Comparison of ENCODE assay signal across 23 cellular contexts in genomic region chr11:71446150-71446549, GRCh38. TPM values are rescaled to one million over a fixed set of nuclear protein-coding genes. Genes with fewer than 3 reads are reported as not detected.
DNase-seq lines count a peak whose midpoint lies in the region; FAIRE-seq and TF ChIP-seq lines count a peak whose summit lies in the region.
"Had no signal": no experiment of that assay in that cellular context is flagged by ENCODE, and none has a peak within 500 bp of the region (broad histone marks: within the 10 kb centered on the region; RNA-seq: fewer than 3 reads in every experiment).

No MANE protein-coding gene starts in this region.

- no peak for TF ChIP-seq RAD21 in H1 (IDR thresholded peaks at IDR 0.05 in 1 of 2, conservative IDR thresholded peaks at IDR 0.05 in 1 of 2; ENCODE audit: low read depth in 2 of 2, low read length in 2 of 2)

- no peak overlapping the region for H4K5ac ChIP-seq in H1 (ENCODE audit: insufficient read length, low read depth, low read length)

- H3K14ac ChIP-seq in H1 (ENCODE audit: insufficient read length), result no peak overlapping the region

- no peak for FAIRE-seq in H1 (lab: Jason Lieb, UNC)
- FAIRE-seq: kidney had no signal

- no peak overlapping the region for H2BK12ac ChIP-seq in H1 (ENCODE audit: low read depth, low read length)

- peaks cover 28% of the 10 kb centered on the region for H3K4me1 Mint-ChIP-seq in activated T-cell treated with anti-CD3 and anti-CD28 coated beads, Interleukin-2, amount 50 U/mL, for 24 hours (ENCODE audit: low read depth)
- peaks cover 37% of the 10 kb centered on the region for H3K4me1 Mint-ChIP-seq in progenitor cell of endocrine pancreas (ENCODE audit: low read depth)

- no peaks in the 10 kb centered on the region for H3K27me3 Mint-ChIP-seq in activated T-cell treated with anti-CD3 and anti-CD28 coated beads, Interleukin-2, amount 50 U/mL, for 24 hours
- no peaks in the 10 kb centered on the region for H3K27me3 Mint-ChIP-seq in progenitor cell of endocrine pancreas

- H2BK5ac ChIP-seq in H1 (ENCODE audit: low read depth, low read length), result no peak overlapping the region

- no peak overlapping the region for H3K4me2 ChIP-seq in OCI-LY1 (ENCODE audit: low read length)
- H3K4me2 ChIP-seq in H1 (ENCODE audit: insufficient read depth in 1 of 2, low read depth in 2 of 2, low read length in 2 of 2), result peak overlapping the region; percentile 75; a peak in 2 of 4 replicates

- no peak overlapping the region for H2BK15ac ChIP-seq in H1 (ENCODE audit: low read length)

- POLR2A ChIA-PET in H1 (lab: Charles Lee; ENCODE audit: partially characterized antibody), result interaction anchor here (1.5 to 2.2 kb wide), 2 partner anchors 9 to 13 kb away, joined by 3 to 5 read pairs; no protein-coding TSS in a partner anchor

- no peak overlapping the region for H3K56ac ChIP-seq in H1 (replicated peaks; ENCODE audit: insufficient read length, low read depth, low read length)

- peaks cover 36% of the 10 kb centered on the region for H3K4me1 ChIP-seq in OCI-LY1 (ENCODE audit: insufficient read depth, low read length, severe bottlenecking)
- H3K4me1 ChIP-seq in H1 (replicated peaks in 1 of 4; ENCODE audit: control insufficient read depth in 3 of 4, insufficient read depth in 4 of 4, low read length in 3 of 4), result peaks cover 0 to 11% (median 2%) of the 10 kb centered on the region in 4 experiments; a peak in 3 of 7 replicates

- no peak for TF ChIP-seq CTCF in OCI-LY1 (IDR thresholded peaks at IDR 0.05; ENCODE audit: low read length)
- no peak for TF ChIP-seq CTCF in H1 (IDR thresholded peaks at IDR 0.05; ENCODE audit: control extremely low read depth in 1 of 3, insufficient read depth in 1 of 3, low read depth in 1 of 3, low read length in 3 of 3)
- TF ChIP-seq CTCF in progenitor cell of endocrine pancreas (IDR thresholded peaks at IDR 0.05; ENCODE audit: unreplicated experiment), result no peak

- H2AFZ ChIP-seq in OCI-LY1 (ENCODE audit: low read length), result no peak overlapping the region
- H2AFZ ChIP-seq in H1 (ENCODE audit: low read length), result no peak overlapping the region

- peaks cover 80% of the 10 kb centered on the region for H3K36me3 Mint-ChIP-seq in activated T-cell treated with anti-CD3 and anti-CD28 coated beads, Interleukin-2, amount 50 U/mL, for 24 hours (ENCODE audit: low read depth)
- H3K36me3 Mint-ChIP-seq in progenitor cell of endocrine pancreas (ENCODE audit: insufficient read depth), result peaks cover 27% of the 10 kb centered on the region

- peaks cover 4% of the 10 kb centered on the region; the same call in 1 of the 2 replicates for H3F3A ChIP-seq in OCI-LY1 (ENCODE audit: insufficient read depth, low read length)

- peak overlapping the region; percentile 96 for H3K4me3 Mint-ChIP-seq in activated T-cell treated with anti-CD3 and anti-CD28 coated beads, Interleukin-2, amount 50 U/mL, for 24 hours
- peak overlapping the region; percentile 93 for H3K4me3 Mint-ChIP-seq in progenitor cell of endocrine pancreas (ENCODE audit: low read depth)

- H4K8ac ChIP-seq in H1 (ENCODE audit: extremely low read depth, insufficient read depth, low read length), result no peak overlapping the region

- H3K36me3 ChIP-seq in OCI-LY1 (ENCODE audit: insufficient read depth, low read length), result peaks cover 61% of the 10 kb centered on the region
- H3K36me3 ChIP-seq in H1 (ENCODE audit: control insufficient read depth in 2 of 4, insufficient read depth in 4 of 4, low read length in 3 of 4), result peaks cover 27 to 62% (median 43%) of the 10 kb centered on the region in 4 experiments

- peaks cover 16% of the 10 kb centered on the region for H3K79me1 ChIP-seq in H1 (ENCODE audit: low read depth, low read length)

- H3K4me3 ChIP-seq in OCI-LY1 (ENCODE audit: low read depth, low read length, poor library complexity, severe bottlenecking) (peak overlapping the region; percentile 79), H1 (ENCODE audit: extremely low read depth in 1 of 4, insufficient read depth in 2 of 4, low read depth in 3 of 4, low read length in 4 of 4) (no peak overlapping the region)
- H3K4me3 ChIP-seq: heart right ventricle had no signal

- H3K9me3 ChIP-seq in OCI-LY1 (ENCODE audit: low read length) (no peaks in the 10 kb centered on the region), H1 (ENCODE audit: insufficient read depth in 2 of 2, low read depth in 1 of 2, low read length in 1 of 2) (no peaks in the 10 kb centered on the region)

- no peak overlapping the region for H2BK120ac ChIP-seq in H1 (replicated peaks; ENCODE audit: low read depth, low read length)

- H4K20me1 ChIP-seq in OCI-LY1 (ENCODE audit: insufficient read depth, low read length), result no peaks in the 10 kb centered on the region
- peaks cover 5 to 20% of the 10 kb centered on the region in 2 experiments for H4K20me1 ChIP-seq in H1 (replicated peaks in 1 of 2; ENCODE audit: control insufficient read depth in 1 of 2, insufficient read depth in 2 of 2, low read length in 2 of 2)

- H3K79me2 ChIP-seq in OCI-LY1 (ENCODE audit: insufficient read depth, low read length), result peaks cover 7% of the 10 kb centered on the region; the same call in 1 of the 2 replicates
- H3K79me2 ChIP-seq in H1 (ENCODE audit: control insufficient read depth in 1 of 2, insufficient read depth in 2 of 2, low read length in 2 of 2), result peaks cover 0 to 53% of the 10 kb centered on the region in 2 experiments; a peak in 3 of 4 replicates

- H3K9me2 ChIP-seq in OCI-LY1 (ENCODE audit: low read depth, low read length), result no peaks in the 10 kb centered on the region

- no peak overlapping the region for H2AK5ac ChIP-seq in H1 (ENCODE audit: low read depth, low read length)

- no peak overlapping the region for H3K27ac Mint-ChIP-seq in activated T-cell treated with anti-CD3 and anti-CD28 coated beads, Interleukin-2, amount 50 U/mL, for 24 hours
- H3K27ac Mint-ChIP-seq in progenitor cell of endocrine pancreas, result no peak overlapping the region
- H3K27ac Mint-ChIP-seq: CD8-positive, alpha-beta T cell had no signal

- DNase-seq in activated T-cell treated with anti-CD3 and anti-CD28 coated beads, Interleukin-2, amount 50 U/mL, for 24 hours, result no peak
- DNase-seq in activated T-cell treated with anti-CD3 and anti-CD28 coated beads, Interleukin-2, amount 50 U/mL, for 1 hour, result no peak
- DNase-seq in H1 (ENCODE audit: low read depth in 1 of 2, low spot score in 2 of 2) (no peak), progenitor cell of endocrine pancreas (ENCODE audit: low spot score, unreplicated experiment) (no peak), DMS114 treated with DMSO at 0.1 percent for 48 hours (lab: John Stamatoyannopoulos, UW; ENCODE audit: unreplicated experiment) (no peak), NCI-H1105 treated with DMSO at 0.1 percent for 48 hours (lab: John Stamatoyannopoulos, UW) (no peak), NCI-H2029 treated with DMSO at 0.1 percent for 48 hours (lab: John Stamatoyannopoulos, UW) (no peak)
- DNase-seq: ACHN; activated CD4-positive, alpha-beta T cell treated with anti-CD3 and anti-CD28 coated beads for 4 hours; activated T-cell treated with anti-CD3 and anti-CD28 coated beads, Interleukin-2, amount 50 U/mL, for 72 hours; amygdala; CD8-positive, alpha-beta T cell; cerebellar nuclear complex; effector memory CD4-positive, alpha-beta T cell; EL; heart right ventricle; kidney; NCI-H1930; NCI-H524; right cardiac atrium; SHP77 treated with DMSO at 0.1 percent for 48 hours; T1000 had no signal

- H3K9me3 Mint-ChIP-seq in activated T-cell treated with anti-CD3 and anti-CD28 coated beads, Interleukin-2, amount 50 U/mL, for 24 hours, result peaks cover 2% of the 10 kb centered on the region
- peaks cover 3% of the 10 kb centered on the region for H3K9me3 Mint-ChIP-seq in progenitor cell of endocrine pancreas (ENCODE audit: low read depth)

- H3K23me2 ChIP-seq in H1 (ENCODE audit: low read depth, low read length), result peaks cover 14% of the 10 kb centered on the region

- H3K9ac ChIP-seq in OCI-LY1 (ENCODE audit: low read length), result no peak overlapping the region
- H3K9ac ChIP-seq in H1 (replicated peaks in 1 of 4; ENCODE audit: extremely low read depth in 1 of 4, low read depth in 3 of 4, low read length in 3 of 4), result no peak overlapping the region

- CTCF ChIA-PET in H1 (lab: Charles Lee; ENCODE audit: partially characterized antibody), result interaction anchor here (0.6 to 1.5 kb wide), 5 partner anchors 8 to 615 kb away, joined by 3 to 6 read pairs (median 4); no protein-coding TSS in a partner anchor

- no peak overlapping the region for H3K18ac ChIP-seq in H1 (ENCODE audit: extremely low read depth, low read length)

- no peak for TF ChIP-seq EP300 in H1 (IDR thresholded peaks at IDR 0.05; ENCODE audit: borderline replicate concordance in 1 of 2, low read depth in 2 of 2, low read length in 2 of 2)

- no peak for TF ChIP-seq POLR2A in H1 (IDR thresholded peaks at IDR 0.05; ENCODE audit: control extremely low read depth in 1 of 2, low read depth in 2 of 2, low read length in 2 of 2)

- no peak overlapping the region for H3K4ac ChIP-seq in H1 (replicated peaks; ENCODE audit: insufficient read length, low read depth, low read length)

- H3K27ac ChIP-seq in OCI-LY1 (ENCODE audit: low read depth, low read length, poor library complexity, severe bottlenecking) (no peak overlapping the region), H1 (ENCODE audit: low read depth, low read length) (no peak overlapping the region)
- H3K27ac ChIP-seq: heart right ventricle had no signal

- 100% methylated on average over 1 of the region's 1 CpG; no CpG with 5 or more reads in 1 of the 2 experiments for WGBS in H1 (ENCODE audit: extremely low coverage in 1 of 2, insufficient coverage in 1 of 2, insufficient read length in 1 of 2, insufficient replicate concordance in 2 of 2, low coverage in 1 of 2, low lambda C conversion rate in 2 of 2, missing lambda C conversion rate in 1 of 2), 2 experiments

- no peak overlapping the region for H3K23ac ChIP-seq in H1 (ENCODE audit: insufficient read length)

- H2BK20ac ChIP-seq in H1 (ENCODE audit: low read length), result no peak overlapping the region

- H4K91ac ChIP-seq in H1 (replicated peaks; ENCODE audit: insufficient read length, low read length), result no peak overlapping the region

- H3K27me3 ChIP-seq in OCI-LY1 (ENCODE audit: insufficient read depth, low read length), result no peaks in the 10 kb centered on the region
- no peaks in the 10 kb centered on the region for H3K27me3 ChIP-seq in H1 (replicated peaks in 1 of 4; ENCODE audit: control insufficient read depth in 3 of 4, extremely low read depth in 1 of 4, insufficient read depth in 3 of 4, low read length in 3 of 4)
- H3K27me3 ChIP-seq: heart right ventricle had no signal

RNA-seq across cellular contexts. Expression of gene DHCR7, which starts 2.0 kb away (rescaled TPM):
- total RNA-seq in H1 (2021; fragmentation: NEBNext Ultra II Directional; extraction: Animal tissue kit (Norgen Biotek cat#: 25700)), result 144 and 148 TPM in 2 replicates
- 157 and 196 TPM in 2 replicates for polyA plus RNA-seq in H1 (2011; rRNA removed)
- polyA plus RNA-seq in H1 (2011; cell fraction: cytosol; rRNA removed), result 108 TPM
- polyA plus RNA-seq in H1 (2011; cell fraction: nucleus; rRNA removed), result 185 TPM
- polyA plus RNA-seq in H1 (2012, experiment 1 of 2), result 120 to 136 TPM (median 129 TPM) in 4 replicates
- 170 TPM for polyA plus RNA-seq in H1 (2012, experiment 2 of 2)
- polyA plus RNA-seq in H1 (2013, experiment 1 of 2), result 351 TPM
- 348 TPM for polyA plus RNA-seq in H1 (2013, experiment 2 of 2)
- 125 and 139 TPM in 2 replicates for polyA minus RNA-seq in H1 (2011; rRNA and poly(A)+ RNA removed)
- polyA minus RNA-seq in H1 (2011; cell fraction: cytosol; rRNA and poly(A)+ RNA removed), result 116 TPM
- 56.5 TPM for polyA minus RNA-seq in H1 (2011; cell fraction: nucleus; rRNA and poly(A)+ RNA removed)
- 137 and 140 TPM in 2 replicates for total RNA-seq in progenitor cell of endocrine pancreas

RNA-seq across cellular contexts. Expression of gene NADSYN1, which starts 6.9 kb away (rescaled TPM):
- total RNA-seq in H1 (2021; fragmentation: NEBNext Ultra II Directional; extraction: Animal tissue kit (Norgen Biotek cat#: 25700)), result 36.2 and 38.3 TPM in 2 replicates
- polyA plus RNA-seq in H1 (2011; rRNA removed), result 38.6 and 46.9 TPM in 2 replicates
- polyA plus RNA-seq in H1 (2011; cell fraction: cytosol; rRNA removed), result 47.2 TPM
- 123 TPM for polyA plus RNA-seq in H1 (2011; cell fraction: nucleus; rRNA removed)
- 33.7 to 49.7 TPM (median 43.4 TPM) in 4 replicates for polyA plus RNA-seq in H1 (2012, experiment 1 of 2)
- polyA plus RNA-seq in H1 (2012, experiment 2 of 2), result 35.4 TPM
- 27.1 TPM for polyA plus RNA-seq in H1 (2013, experiment 1 of 2)
- 23.0 TPM for polyA plus RNA-seq in H1 (2013, experiment 2 of 2)
- 51.7 and 52.2 TPM in 2 replicates for polyA minus RNA-seq in H1 (2011; rRNA and poly(A)+ RNA removed)
- 20.0 TPM for polyA minus RNA-seq in H1 (2011; cell fraction: cytosol; rRNA and poly(A)+ RNA removed)
- polyA minus RNA-seq in H1 (2011; cell fraction: nucleus; rRNA and poly(A)+ RNA removed), result 49.1 TPM
- total RNA-seq in progenitor cell of endocrine pancreas, result 72.0 and 79.2 TPM in 2 replicates
